In genomic region chr13:72728290-72728605, GRCh38 we compare ENCODE assay signal across 8 cellular contexts. TPM values are rescaled to one million over a fixed set of nuclear protein-coding genes. Genes with fewer than 3 reads are reported as not detected.
DNase-seq lines count a peak whose midpoint lies in the region; ATAC-seq, FAIRE-seq and TF ChIP-seq lines count a peak whose summit lies in the region.

No MANE protein-coding gene starts in this region.

- H3K4me3 Mint-ChIP-seq in IgD-negative memory B cell = peak overlapping the region; percentile 85 to 99 (median 95)
- H3K4me3 Mint-ChIP-seq in naive B cell = peak overlapping the region; percentile 91 to 97 (median 94)

- H3K9me3 Mint-ChIP-seq in IgD-negative memory B cell = no peaks in the 10 kb centered on the region
- no peaks in the 10 kb centered on the region for H3K9me3 Mint-ChIP-seq in naive B cell

- H3K27me3 ChIP-seq in bronchial epithelial cell (ENCODE audit: control insufficient read depth, insufficient read depth, low read length) = no peaks in the 10 kb centered on the region

- FAIRE-seq in bronchial epithelial cell (lab: Jason Lieb, UNC) = no peak

- peak overlapping the region; percentile 79 to 96 (median 94) for H3K27ac Mint-ChIP-seq in IgD-negative memory B cell
- H3K27ac Mint-ChIP-seq in naive B cell = peak overlapping the region; percentile 83 to 95 (median 92)

- ATAC-seq in naive B cell (ENCODE audit: low read depth in 2 of 2) (no peak), GM19395 (IDR thresholded peaks at IDR 0.05; ENCODE audit: unreplicated experiment) (no peak), HG02840 (IDR thresholded peaks at IDR 0.05; ENCODE audit: low FRiP score, unreplicated experiment) (no peak)

- H3K36me3 ChIP-seq in bronchial epithelial cell (ENCODE audit: control insufficient read depth, insufficient read depth, low read length) = no peaks in the 10 kb centered on the region

- H3K4me3 ChIP-seq in AG10803 (ENCODE audit: low read length) (peak overlapping the region; percentile 86), bronchial epithelial cell (ENCODE audit: low read depth, low read length) (peak overlapping the region; percentile 98)

- no peak for DNase-seq in AG10803 (ENCODE audit: low read depth)
- DNase-seq in bronchial epithelial cell (ENCODE audit: low read depth) = no peak
- no peak for DNase-seq in naive B cell
- no peak for DNase-seq in HuH-7.5 (ENCODE audit: low spot score)
- no peak for DNase-seq in effector CD8-positive, alpha-beta T cell (lab: John Stamatoyannopoulos, UW)

- TF ChIP-seq CTCF in AG10803 (conservative IDR thresholded peaks at IDR 0.05; ENCODE audit: low read length) = no peak
- no peak for TF ChIP-seq CTCF in bronchial epithelial cell (IDR thresholded peaks at IDR 0.05; ENCODE audit: insufficient read depth, low read length, severe bottlenecking)

- H3K4me1 Mint-ChIP-seq in IgD-negative memory B cell (peaks cover 22 to 36% (median 28%) of the 10 kb centered on the region in 3 donors), naive B cell (peaks cover 19 to 49% (median 39%) of the 10 kb centered on the region in 3 donors)

- peaks cover 2% of the 10 kb centered on the region for H3K36me3 Mint-ChIP-seq in IgD-negative memory B cell
- H3K36me3 Mint-ChIP-seq in naive B cell = peaks cover 2 to 10% of the 10 kb centered on the region in 2 donors

- H3K27me3 Mint-ChIP-seq in IgD-negative memory B cell (no peaks in the 10 kb centered on the region), naive B cell (no peaks in the 10 kb centered on the region)

RNA-seq across cellular contexts. Expression of gene BORA, which starts 0.5 kb away (rescaled TPM):
- 9.8 TPM for polyA plus RNA-seq in IgD-negative memory B cell
- 2.4 and 3.2 TPM in 2 replicates for total RNA-seq in bronchial epithelial cell
- 10 to 100 TPM in 4 of 6 donors, 1 to 10 TPM in 2; 9.6 to 21.9 (median 11.9) TPM for polyA plus RNA-seq in naive B cell (ENCODE audit: low read depth in 6 of 6)

RNA-seq across cellular contexts. Expression of gene MZT1, which starts 0.8 kb away (rescaled TPM):
- polyA plus RNA-seq in IgD-negative memory B cell (7.2 TPM), naive B cell (ENCODE audit: low read depth in 6 of 6) (10 to 100 TPM in 2 of 6 donors, 1 to 10 TPM in 4; 5.6 to 12.4 (median 9.9) TPM)
- total RNA-seq in bronchial epithelial cell = 5.4 and 9.5 TPM in 2 replicates

RNA-seq across cellular contexts. Expression of gene DIS3, which starts 53.5 kb away (rescaled TPM):
- polyA plus RNA-seq in IgD-negative memory B cell = 16.3 TPM
- total RNA-seq in bronchial epithelial cell = 22.8 and 27.6 TPM in 2 replicates
- 10 to 100 TPM; 14.9 to 22.2 (median 18.3) TPM for polyA plus RNA-seq in naive B cell (ENCODE audit: low read depth in 6 of 6)

RNA-seq across cellular contexts. Expression of gene PIBF1, which starts 53.7 kb away (rescaled TPM):
- polyA plus RNA-seq in IgD-negative memory B cell (15.0 TPM), naive B cell (ENCODE audit: low read depth in 6 of 6) (10 to 100 TPM in 5 of 6 donors, 1 to 10 TPM in 1; 7.8 to 28.9 (median 25.5) TPM)
- total RNA-seq in bronchial epithelial cell = 16.8 and 27.9 TPM in 2 replicates
